Comparison of ENCODE assay signal across 15 cellular contexts in the genomic region with DNA sequence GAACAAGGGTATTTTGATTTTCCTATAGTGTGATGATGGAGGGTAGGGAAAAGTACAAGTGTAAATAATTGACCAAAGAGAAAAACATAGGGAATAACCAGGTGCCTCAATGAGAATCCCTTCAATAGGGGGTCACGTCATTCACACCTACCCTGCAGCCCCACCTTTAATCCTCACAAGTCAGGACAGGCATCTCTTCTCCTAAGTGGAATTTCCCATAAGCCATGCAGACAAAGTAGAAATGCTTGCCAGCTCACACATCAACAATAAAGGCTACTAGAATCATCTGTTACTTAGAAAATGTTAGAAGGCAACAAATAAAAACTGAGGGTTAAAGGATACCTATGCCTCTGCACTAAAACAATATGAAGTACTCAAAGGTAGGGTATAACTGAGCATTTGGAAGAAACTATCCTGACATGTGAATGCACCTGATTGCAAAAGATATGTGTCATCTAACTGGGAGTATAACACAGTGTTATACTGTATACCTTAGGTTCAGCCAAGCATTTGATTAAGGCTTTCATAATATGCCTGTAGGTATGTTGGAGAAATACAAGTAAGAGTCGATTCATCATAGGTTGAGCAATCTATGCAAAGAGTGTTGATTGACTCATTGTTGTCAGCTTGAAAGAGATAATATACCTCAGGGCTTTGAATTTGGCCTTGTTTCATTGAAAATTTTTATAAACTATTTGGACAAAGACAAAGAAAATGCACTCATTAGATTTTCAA.
"Had no signal": no experiment of that assay in that cellular context is flagged by ENCODE, and none has a peak within 500 bp of the region (broad histone marks: within the 10 kb centered on the region; RNA-seq: fewer than 3 reads in every experiment).

No MANE protein-coding gene starts in this region.

- H3K4me1 ChIP-seq: prostate gland, sigmoid colon had no signal

- H3K4me3 ChIP-seq: dorsolateral prefrontal cortex, prostate gland, sigmoid colon had no signal

- H3K9me3 ChIP-seq: prostate gland, sigmoid colon had no signal

- H3K4me1 Mint-ChIP-seq: activated naive CD8-positive, alpha-beta T cell treated with anti-CD3 and anti-CD28 coated beads, Interleukin-2, amount 10 ng/mL, durations not matched to agents 7 days and 5 days; natural killer cell had no signal

- FAIRE-seq: TTC549 had no signal

- H3K36me3 Mint-ChIP-seq: activated naive CD8-positive, alpha-beta T cell treated with anti-CD3 and anti-CD28 coated beads, Interleukin-2, amount 10 ng/mL, durations not matched to agents 7 days and 5 days; natural killer cell had no signal

- H3K9me3 Mint-ChIP-seq: activated naive CD8-positive, alpha-beta T cell treated with anti-CD3 and anti-CD28 coated beads, Interleukin-2, amount 10 ng/mL, durations not matched to agents 7 days and 5 days; natural killer cell had no signal

- ATAC-seq: left colon, natural killer cell, T-helper 17 cell had no signal

- H3K27me3 Mint-ChIP-seq: activated naive CD8-positive, alpha-beta T cell treated with anti-CD3 and anti-CD28 coated beads, Interleukin-2, amount 10 ng/mL, durations not matched to agents 7 days and 5 days; T-helper 17 cell had no signal

- H3K27ac Mint-ChIP-seq: activated naive CD8-positive, alpha-beta T cell treated with anti-CD3 and anti-CD28 coated beads, Interleukin-2, amount 10 ng/mL, durations not matched to agents 7 days and 5 days; natural killer cell had no signal

- H3K27me3 ChIP-seq: dorsolateral prefrontal cortex, sigmoid colon had no signal

- DNase-seq: activated CD4-positive, CD25-positive, alpha-beta regulatory T cell; activated gamma-delta T cell; activated naive CD8-positive, alpha-beta T cell treated with anti-CD3 and anti-CD28 coated beads, Interleukin-2, amount 10 ng/mL, durations not matched to agents 7 days and 5 days; activated T-cell treated with anti-CD3 and anti-CD28 coated beads, Interleukin-2, amount 50 U/mL, for 1 hour; aorta; dorsolateral prefrontal cortex; left colon; natural killer cell; sigmoid colon; stimulated activated CD4-positive, alpha-beta T cell treated with anti-CD3 and anti-CD28 coated beads, Interleukin-2, amount 100 ng/mL, for 24 hours; stimulated activated naive CD4-positive, alpha-beta T cell; substantia nigra; T-helper 17 cell had no signal

- H3K4me3 Mint-ChIP-seq: activated naive CD8-positive, alpha-beta T cell treated with anti-CD3 and anti-CD28 coated beads, Interleukin-2, amount 10 ng/mL, durations not matched to agents 7 days and 5 days; natural killer cell; T-helper 17 cell had no signal

- H3K27ac ChIP-seq: dorsolateral prefrontal cortex, prostate gland, sigmoid colon had no signal

- H3K36me3 ChIP-seq: prostate gland, sigmoid colon had no signal
